Comparison of ENCODE assay signal across 1 cellular context in genomic region chr5:141681695-141682641, GRCh38.
TF ChIP-seq lines count a peak whose summit lies in the region.

Gene ARAP3 (minus strand): TSS chr5:141682230. CDS start chr5:141680486, 1,744 bp downstream.

TF ChIP-seq in K562, 482 proteins besides CTCF, POLR2A, EP300 and RAD21 (continued from another document and continues in another):
- TF ChIP-seq VEZF1 (CRISPR knock-in tag; IDR thresholded peaks at IDR 0.05) (peak; percentile 95), MYC (IDR thresholded peaks at IDR 0.05; ENCODE audit: low read depth, low read length) (peak; percentile 52), MYC (CRISPR knock-in tag; IDR thresholded peaks at IDR 0.05; ENCODE audit: borderline replicate concordance, low read depth) (no peak), TEAD1 (CRISPR knock-in tag; IDR thresholded peaks at IDR 0.05) (no peak), ATF3 (IDR thresholded peaks at IDR 0.05) (peak; percentile 18; the same call in 1 of the 2 replicates), ATF3 (CRISPR knock-in tag; conservative IDR thresholded peaks at IDR 0.05) (no peak), NR2C2 (CRISPR knock-in tag; IDR thresholded peaks at IDR 0.05) (no peak), NR2C2 (tag; IDR thresholded peaks at IDR 0.05) (peak; percentile 63), CREB1 (IDR thresholded peaks at IDR 0.05) (no peak), CREB1 (CRISPR knock-in tag; IDR thresholded peaks at IDR 0.05) (0 out of 2 replicates have a peak, but pooled peaks have one; percentile 16), ATF6 (CRISPR knock-in tag; IDR thresholded peaks at IDR 0.05) (0 out of 2 replicates have a peak, but pooled peaks have one; percentile 58), RNF2 (IDR thresholded peaks at IDR 0.05) (peak; percentile 88; the same call in 1 of the 2 replicates), PHF8 (IDR thresholded peaks at IDR 0.05; ENCODE audit: borderline replicate concordance, low read length) (peak; percentile 31; the same call in 1 of the 2 replicates), CXXC5 (CRISPR knock-in tag; IDR thresholded peaks at IDR 0.05) (peak; percentile 71), SMAD3 (CRISPR knock-in tag; conservative IDR thresholded peaks at IDR 0.05) (0 out of 2 replicates have a peak, but pooled peaks have one; percentile 45), EGR1 (conservative IDR thresholded peaks at IDR 0.05) (peak; percentile 40), TOE1 (IDR thresholded peaks at IDR 0.05; ENCODE audit: borderline replicate concordance) (peak; percentile 17; the same call in 1 of the 2 replicates), TOE1 (CRISPR knock-in tag; IDR thresholded peaks at IDR 0.05; ENCODE audit: borderline replicate concordance, low read depth) (no peak), MEF2D (tag; conservative IDR thresholded peaks at IDR 0.05; ENCODE audit: low read depth) (no peak), ZNF449 (CRISPR knock-in tag; IDR thresholded peaks at IDR 0.05) (0 out of 2 replicates have a peak, but pooled peaks have one; percentile 19), CBX1 (IDR thresholded peaks at IDR 0.05; ENCODE audit: low read depth) (peak; percentile 42; the same call in 1 of the 2 replicates), CBX3 (IDR thresholded peaks at IDR 0.05; ENCODE audit: borderline replicate concordance in 1 of 2, low read length in 2 of 2) (peak in 1 of 2 experiments; percentile 40; a peak in 1 of 3 replicates), ZNF140 (CRISPR knock-in tag; IDR thresholded peaks at IDR 0.05) (no peak), MNT (conservative IDR thresholded peaks at IDR 0.05) (peak in 1 of 2 experiments; percentile 29; a peak in 1 of 4 replicates), NFXL1 (CRISPR knock-in tag; IDR thresholded peaks at IDR 0.05) (no peak), TRIM25 (IDR thresholded peaks at IDR 0.05; ENCODE audit: borderline replicate concordance) (no peak), TFAP4 (CRISPR knock-in tag; IDR thresholded peaks at IDR 0.05; ENCODE audit: borderline replicate concordance) (peak; percentile 49), ZBTB17 (CRISPR knock-in tag; IDR thresholded peaks at IDR 0.05) (peak; percentile 39; the same call in 1 of the 2 replicates), RREB1 (CRISPR knock-in tag; IDR thresholded peaks at IDR 0.05) (peak; percentile 55; the same call in 1 of the 2 replicates), FOXP1 (CRISPR knock-in tag; IDR thresholded peaks at IDR 0.05) (0 out of 2 replicates have a peak, but pooled peaks have one; percentile 2), NRF1 (conservative IDR thresholded peaks at IDR 0.05 in 1 of 2, IDR thresholded peaks at IDR 0.05 in 1 of 2) (peak; percentile 64 to 73), NFRKB (IDR thresholded peaks at IDR 0.05; ENCODE audit: low read depth) (peak; percentile 66), HLTF (IDR thresholded peaks at IDR 0.05) (0 out of 2 replicates have a peak, but pooled peaks have one; percentile 26), RERE (CRISPR knock-in tag; IDR thresholded peaks at IDR 0.05; ENCODE audit: borderline replicate concordance) (no peak), SUPT5H (IDR thresholded peaks at IDR 0.05) (peak; percentile 13; the same call in 1 of the 2 replicates), OTX1 (CRISPR knock-in tag; IDR thresholded peaks at IDR 0.05) (peak; percentile 86), KLF6 (CRISPR knock-in tag; IDR thresholded peaks at IDR 0.05; ENCODE audit: borderline replicate concordance) (peak; percentile 50; the same call in 1 of the 2 replicates)
